Comparison of ENCODE assay signal across 2 cellular contexts in genomic region chr20:36522412-36522811, GRCh38. TPM values are rescaled to one million over a fixed set of nuclear protein-coding genes. Genes with fewer than 3 reads are reported as not detected.
"Had no signal": no experiment of that assay in that cellular context is flagged by ENCODE, and none has a peak within 500 bp of the region (broad histone marks: within the 10 kb centered on the region; RNA-seq: fewer than 3 reads in every experiment).

No MANE protein-coding gene starts in this region.

RNA-seq across cellular contexts. Expression of gene MYL9, which starts 18.9 kb away (rescaled TPM):
- total RNA-seq: activated CD8-positive, alpha-beta T cell treated with anti-CD3 and anti-CD28 coated beads for 36 hours; activated naive CD4-positive, alpha-beta T cell treated with anti-CD3 and anti-CD28 coated beads for 36 hours had no signal
